ENCODE assay signal across 24 cellular contexts in genomic region chrX:13043138-13043537, GRCh38. TPM values are rescaled to one million over a fixed set of nuclear protein-coding genes. Genes with fewer than 3 reads are reported as not detected.
DNase-seq lines count a peak whose midpoint lies in the region; ATAC-seq and TF ChIP-seq lines count a peak whose summit lies in the region.
"Had no signal": no experiment of that assay in that cellular context is flagged by ENCODE, and none has a peak within 500 bp of the region (broad histone marks: within the 10 kb centered on the region; RNA-seq: fewer than 3 reads in every experiment).

No MANE protein-coding gene starts in this region.

- no peaks in the 10 kb centered on the region for H3K36me3 Mint-ChIP-seq in activated naive CD4-positive, alpha-beta T cell treated with anti-CD3 and anti-CD28 coated beads, Interleukin-2, amount 50 U/mL, for 24 hours
- no peaks in the 10 kb centered on the region for H3K36me3 Mint-ChIP-seq in activated naive CD4-positive, alpha-beta T cell treated with anti-CD3 and anti-CD28 coated beads for 36 hours (ENCODE audit: low read depth)
- no peaks in the 10 kb centered on the region for H3K36me3 Mint-ChIP-seq in mesothelial cell of epicardium
- H3K36me3 Mint-ChIP-seq: CD8-positive, alpha-beta T cell had no signal

- intact Hi-C loops in activated naive CD4-positive, alpha-beta T cell treated with anti-CD3 and anti-CD28 coated beads for 36 hours (cut with micrococcal nuclease), result no loop called here

- no peak for TF ChIP-seq CTCF in mesothelial cell of epicardium (IDR thresholded peaks at IDR 0.05; ENCODE audit: unreplicated experiment)

- H3K4me3 Mint-ChIP-seq in activated naive CD4-positive, alpha-beta T cell treated with anti-CD3 and anti-CD28 coated beads, Interleukin-2, amount 50 U/mL, for 24 hours, result no peak overlapping the region
- no peak overlapping the region for H3K4me3 Mint-ChIP-seq in activated naive CD4-positive, alpha-beta T cell treated with anti-CD3 and anti-CD28 coated beads for 36 hours
- no peak overlapping the region for H3K4me3 Mint-ChIP-seq in mesothelial cell of epicardium
- H3K4me3 Mint-ChIP-seq: B cell had no signal

- H3K4me1 Mint-ChIP-seq in activated naive CD4-positive, alpha-beta T cell treated with anti-CD3 and anti-CD28 coated beads, Interleukin-2, amount 50 U/mL, for 24 hours, result peaks cover 48% of the 10 kb centered on the region
- peaks cover 39% of the 10 kb centered on the region for H3K4me1 Mint-ChIP-seq in activated naive CD4-positive, alpha-beta T cell treated with anti-CD3 and anti-CD28 coated beads for 36 hours (ENCODE audit: low read depth)
- peaks cover 22% of the 10 kb centered on the region for H3K4me1 Mint-ChIP-seq in mesothelial cell of epicardium

- H3K27me3 Mint-ChIP-seq in activated naive CD4-positive, alpha-beta T cell treated with anti-CD3 and anti-CD28 coated beads, Interleukin-2, amount 50 U/mL, for 24 hours, result no peaks in the 10 kb centered on the region
- no peaks in the 10 kb centered on the region for H3K27me3 Mint-ChIP-seq in activated naive CD4-positive, alpha-beta T cell treated with anti-CD3 and anti-CD28 coated beads for 36 hours (ENCODE audit: low read depth)
- H3K27me3 Mint-ChIP-seq in mesothelial cell of epicardium (ENCODE audit: low read depth), result no peaks in the 10 kb centered on the region
- H3K27me3 Mint-ChIP-seq: B cell had no signal

- peak overlapping the region; percentile 17 for H3K27ac Mint-ChIP-seq in activated naive CD4-positive, alpha-beta T cell treated with anti-CD3 and anti-CD28 coated beads, Interleukin-2, amount 50 U/mL, for 24 hours
- no peak overlapping the region for H3K27ac Mint-ChIP-seq in activated naive CD4-positive, alpha-beta T cell treated with anti-CD3 and anti-CD28 coated beads for 36 hours
- peak overlapping the region; percentile 64 for H3K27ac Mint-ChIP-seq in mesothelial cell of epicardium
- H3K27ac Mint-ChIP-seq: B cell had no signal

- ATAC-seq in GM21529 (IDR thresholded peaks at IDR 0.05; ENCODE audit: unreplicated experiment) (no peak), GM21515 (IDR thresholded peaks at IDR 0.05; ENCODE audit: unreplicated experiment) (no peak)
- ATAC-seq: CD8-positive, alpha-beta T cell; Panc1 had no signal

- CTCF ChIA-PET in activated naive CD4-positive, alpha-beta T cell treated with anti-CD3 and anti-CD28 coated beads for 36 hours (lab: Charles Lee), result interaction anchor here (0.8 to 1.5 kb wide), 4 partner anchors 10 to 445 kb away, joined by 3 to 5 read pairs (median 4); no protein-coding TSS in a partner anchor

- H3K9me3 Mint-ChIP-seq in activated naive CD4-positive, alpha-beta T cell treated with anti-CD3 and anti-CD28 coated beads, Interleukin-2, amount 50 U/mL, for 24 hours, result peaks cover 12% of the 10 kb centered on the region
- H3K9me3 Mint-ChIP-seq in activated naive CD4-positive, alpha-beta T cell treated with anti-CD3 and anti-CD28 coated beads for 36 hours, result no peaks in the 10 kb centered on the region
- H3K9me3 Mint-ChIP-seq in mesothelial cell of epicardium, result peaks cover 27% of the 10 kb centered on the region
- H3K9me3 Mint-ChIP-seq: CD8-positive, alpha-beta T cell had no signal

- DNase-seq in DMS 273 (lab: John Stamatoyannopoulos, UW; ENCODE audit: unreplicated experiment) (peak; percentile 11), DMS 273 treated with DMSO at 0.1 percent for 48 hours (lab: John Stamatoyannopoulos, UW) (no peak), mesothelial cell of epicardium (ENCODE audit: low spot score in 2 of 2, unreplicated experiment in 2 of 2) (no peak), COLO668 (lab: John Stamatoyannopoulos, UW; ENCODE audit: unreplicated experiment) (no peak)
- no peak for DNase-seq in activated naive CD4-positive, alpha-beta T cell treated with anti-CD3 and anti-CD28 coated beads for 36 hours
- DNase-seq: CD8-positive, alpha-beta T cell; DMS153; GM23248; Karpas-422; NCI-H1092; NCI-H1417 treated with DMSO at 0.1 percent for 48 hours; NCI-H1694 treated with DMSO at 0.1 percent for 48 hours; NCI-H2081; NCI-H446 treated with DMSO at 0.1 percent for 48 hours; NCI-H526; NCI-H82; NK-92 treated with Interleukin-12 subunit alpha and Interleukin-12 subunit beta, amount 100 ng/mL, for 24 hours; SHP77 had no signal

RNA-seq across cellular contexts. Expression of gene FAM9C, which starts 1.3 kb away (rescaled TPM):
- total RNA-seq in activated naive CD4-positive, alpha-beta T cell treated with anti-CD3 and anti-CD28 coated beads for 36 hours, result not detected
- total RNA-seq in mesothelial cell of epicardium, result 0.34 to 0.44 TPM (median 0.38 TPM) in 3 replicates
- total RNA-seq: B cell; CD8-positive, alpha-beta T cell; GM23248; HT-29 had no signal
